ENCODE assay signal across 8 cellular contexts in the genomic region with DNA sequence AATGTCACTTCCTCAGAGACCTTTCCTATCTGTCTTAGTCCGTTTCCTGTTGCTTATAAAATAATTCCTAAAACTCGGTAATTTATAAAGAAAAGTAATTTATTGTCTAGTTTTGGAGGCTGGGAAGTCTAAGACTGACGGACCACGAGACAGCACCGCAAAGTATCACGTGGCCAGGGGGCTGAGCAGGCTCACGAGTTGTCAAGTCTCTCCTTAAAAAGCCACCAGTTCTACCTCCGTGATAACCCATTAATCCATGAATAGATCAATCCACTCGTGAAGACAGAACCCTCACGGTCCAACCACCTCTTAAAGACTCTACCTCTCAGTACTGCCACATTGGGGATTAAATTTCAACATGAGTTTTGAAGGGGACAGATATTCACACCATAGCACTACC.
A peak's percentile ranks its signal among the peaks of the same experiment; 100 is the strongest.
DNase-seq lines count a peak whose midpoint lies in the region; ATAC-seq and TF ChIP-seq lines count a peak whose summit lies in the region.

No MANE protein-coding gene starts in this region.

- ATAC-seq in HG02610 (IDR thresholded peaks at IDR 0.05; ENCODE audit: unreplicated experiment) (no peak), HG02642 (IDR thresholded peaks at IDR 0.05; ENCODE audit: poor library complexity, unreplicated experiment) (no peak)

- H3K27me3 ChIP-seq in WERI-Rb-1 (ENCODE audit: insufficient read depth, low read depth, severe bottlenecking) = no peaks in the 10 kb centered on the region

- peak; percentile 28 for DNase-seq in stimulated activated CD4-positive, alpha-beta T cell treated with anti-CD3 and anti-CD28 coated beads, Interleukin-12 subunit alpha, Interleukin-12 subunit beta, amount 100 ng/mL, for 4 hours
- DNase-seq in stimulated activated CD4-positive, alpha-beta T cell treated with anti-CD3 and anti-CD28 coated beads, Interleukin-2, amount 100 ng/mL, for 48 hours = no peak
- DNase-seq in WERI-Rb-1 (no peak), epithelial cell of esophagus (ENCODE audit: low read depth) (peak; percentile 32), pons (ENCODE audit: low spot score) (peak; percentile 26), NCI-H1048 (lab: John Stamatoyannopoulos, UW) (no peak)

- H3K9me3 ChIP-seq in WERI-Rb-1 (ENCODE audit: severe bottlenecking) = no peaks in the 10 kb centered on the region

- no peak for TF ChIP-seq CTCF in WERI-Rb-1 (IDR thresholded peaks at IDR 0.05; ENCODE audit: low read depth, low read length)
- TF ChIP-seq CTCF in epithelial cell of esophagus (IDR thresholded peaks at IDR 0.05; ENCODE audit: insufficient read depth, low read depth, low read length, missing control alignments) = no peak

- H3K27ac ChIP-seq in WERI-Rb-1 = no peak overlapping the region

- peak overlapping the region; percentile 96 for H3K4me3 ChIP-seq in WERI-Rb-1 (ENCODE audit: low read depth, low read length)
- H3K4me3 ChIP-seq in epithelial cell of esophagus (ENCODE audit: low read length) = peak overlapping the region; percentile 99

- H3K36me3 ChIP-seq in WERI-Rb-1 = peaks cover 16% of the 10 kb centered on the region

Comparison
In these comparisons a context has a peak if more than half of its experiments do, and no peak if none do; other contexts are left out.
1. DNase-seq: peak in stimulated activated CD4-positive, alpha-beta T cell treated with anti-CD3 and anti-CD28 coated beads, Interleukin-12 subunit alpha, Interleukin-12 subunit beta, amount 100 ng/mL, for 4 hours (single experiment), epithelial cell of esophagus (single experiment) and pons (single experiment); none in stimulated activated CD4-positive, alpha-beta T cell treated with anti-CD3 and anti-CD28 coated beads, Interleukin-2, amount 100 ng/mL, for 48 hours (0 of 2), WERI-Rb-1 (single experiment) and NCI-H1048 (single experiment).